14 cellular contexts compared by ENCODE assay signal in the genomic region with DNA sequence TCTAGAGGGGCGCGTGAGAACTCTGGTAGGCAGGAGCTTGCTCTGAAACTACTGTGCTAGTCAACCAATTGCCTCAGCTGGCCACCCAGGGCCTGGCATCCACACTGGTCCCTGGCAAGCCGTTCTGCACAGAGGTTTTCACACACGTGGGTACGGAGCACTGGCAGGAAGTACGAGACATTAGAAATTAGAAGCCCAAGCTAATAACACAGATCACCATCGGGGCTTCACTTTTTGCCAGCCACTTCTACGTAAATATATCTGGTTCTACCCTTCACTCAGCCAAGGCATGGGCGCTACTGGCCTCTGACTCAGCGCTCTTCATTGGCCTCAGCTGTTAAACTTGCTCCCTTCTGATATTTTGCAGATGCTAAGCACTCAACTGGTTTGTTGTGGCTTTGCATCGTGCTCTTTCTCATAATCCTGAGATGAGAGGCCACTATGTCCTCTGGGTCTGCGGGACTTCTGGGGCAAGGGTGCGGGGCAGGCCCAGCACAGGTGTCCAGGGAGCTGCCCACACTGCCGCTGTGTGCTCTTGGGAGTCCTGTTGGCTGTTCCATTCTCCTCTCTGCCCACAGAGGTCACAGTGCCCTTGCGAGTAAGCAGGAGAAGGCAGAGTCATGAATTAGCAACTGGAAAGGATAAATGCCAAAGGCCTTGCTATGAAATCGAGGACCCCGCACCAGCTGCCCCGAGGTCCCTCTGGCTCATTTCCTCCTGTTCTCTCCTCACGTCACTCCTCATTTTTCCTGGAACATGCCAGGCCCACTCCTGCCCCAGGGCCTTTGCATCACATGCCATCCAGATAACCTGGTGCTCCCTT. TPM values are rescaled to one million over a fixed set of nuclear protein-coding genes. Genes with fewer than 3 reads are reported as not detected.
DNase-seq lines count a peak whose midpoint lies in the region; ATAC-seq, FAIRE-seq and TF ChIP-seq lines count a peak whose summit lies in the region.
"Had no signal": no experiment of that assay in that cellular context is flagged by ENCODE, and none has a peak within 500 bp of the region (broad histone marks: within the 10 kb centered on the region; RNA-seq: fewer than 3 reads in every experiment).

No MANE protein-coding gene starts in this region.

- no peaks in the 10 kb centered on the region for H3K4me1 Mint-ChIP-seq in activated CD4-positive, alpha-beta memory T cell treated with anti-CD3 and anti-CD28 coated beads for 36 hours (ENCODE audit: low read depth)
- H3K4me1 Mint-ChIP-seq: activated T-helper 17 cell treated with anti-CD3 and anti-CD28 coated beads, Interleukin-2, amount 50 U/mL, for 72 hours; CD8-positive, alpha-beta memory T cell; immature natural killer cell had no signal

- no peak for TF ChIP-seq EP300 in gastroesophageal sphincter (IDR thresholded peaks at IDR 0.05)

- FAIRE-seq in endothelial cell of umbilical vein (lab: Jason Lieb, UNC), result peak; percentile 43
- FAIRE-seq: TTC549 had no signal

- H3K9ac ChIP-seq in endothelial cell of umbilical vein (replicated peaks; ENCODE audit: extremely low read depth, insufficient read depth, low read length), result no peak overlapping the region

- H3K36me3 ChIP-seq in BE2C (no peaks in the 10 kb centered on the region), endothelial cell of umbilical vein (ENCODE audit: control insufficient read depth in 2 of 2, extremely low read depth in 1 of 2, insufficient read depth in 2 of 2, low read length in 2 of 2) (no peaks in the 10 kb centered on the region), gastroesophageal sphincter (no peaks in the 10 kb centered on the region)

- no peak overlapping the region for H3K4me2 ChIP-seq in endothelial cell of umbilical vein (ENCODE audit: insufficient read depth, low read length)

- TF ChIP-seq POLR2A in endothelial cell of umbilical vein (IDR thresholded peaks at IDR 0.05; ENCODE audit: low read depth, low read length) (no peak), gastroesophageal sphincter (IDR thresholded peaks at IDR 0.05) (no peak)

- no peak overlapping the region for H2AFZ ChIP-seq in endothelial cell of umbilical vein (ENCODE audit: low read depth, low read length)

- H3K36me3 Mint-ChIP-seq in activated CD4-positive, alpha-beta memory T cell treated with anti-CD3 and anti-CD28 coated beads for 36 hours, result no peaks in the 10 kb centered on the region
- H3K36me3 Mint-ChIP-seq: CD8-positive, alpha-beta memory T cell; immature natural killer cell had no signal

- DNase-seq in BE2C (peak; percentile 39), NCI-H226 (peak; percentile 70), endothelial cell of umbilical vein (ENCODE audit: low read depth, low spot score) (peak; percentile 33), myocyte (ENCODE audit: low read depth) (peak; percentile 98), NOMO-1 (lab: John Stamatoyannopoulos, UW; ENCODE audit: unreplicated experiment in 2 of 2) (no peak), NCI-H2107 (lab: John Stamatoyannopoulos, UW) (no peak)
- no peak for DNase-seq in activated CD4-positive, alpha-beta memory T cell treated with anti-CD3 and anti-CD28 coated beads for 36 hours
- DNase-seq: CD8-positive, alpha-beta memory T cell; cortex of kidney; immature natural killer cell; NCI-H510A had no signal

- CTCF ChIA-PET in endothelial cell of umbilical vein (lab: Charles Lee), result interaction anchor here (0.8 to 2.4 kb wide), 9 partner anchors 9 to 83 kb away, joined by 3 to 16 read pairs (median 4); a partner anchor contains a TSS
- CTCF ChIA-PET in activated CD4-positive, alpha-beta memory T cell treated with anti-CD3 and anti-CD28 coated beads for 36 hours (lab: Charles Lee), result no interaction called here

- 71 to 80% methylated on average over 12 to 15 of the region's 19 CpGs for WGBS in gastroesophageal sphincter (ENCODE audit: low coverage in 1 of 2), 2 donors

- H3K27ac ChIP-seq in endothelial cell of umbilical vein (ENCODE audit: insufficient read depth, low read depth, low read length), result peak overlapping the region; percentile 39
- peak overlapping the region in 1 of 4 donors; percentile 53 for H3K27ac ChIP-seq in gastroesophageal sphincter

- no peak for ATAC-seq in gastroesophageal sphincter
- ATAC-seq: activated T-helper 17 cell treated with anti-CD3 and anti-CD28 coated beads, Interleukin-2, amount 50 U/mL, for 72 hours had no signal

- no peaks in the 10 kb centered on the region for H3K79me2 ChIP-seq in endothelial cell of umbilical vein (ENCODE audit: control insufficient read depth, insufficient read depth, low read length)

- H3K4me3 Mint-ChIP-seq in activated CD4-positive, alpha-beta memory T cell treated with anti-CD3 and anti-CD28 coated beads for 36 hours, result no peak overlapping the region
- H3K4me3 Mint-ChIP-seq: activated T-helper 17 cell treated with anti-CD3 and anti-CD28 coated beads, Interleukin-2, amount 50 U/mL, for 72 hours; CD8-positive, alpha-beta memory T cell; immature natural killer cell had no signal

- H3K9me1 ChIP-seq in endothelial cell of umbilical vein (replicated peaks; ENCODE audit: control insufficient read depth, extremely low read depth, insufficient read depth, low read length), result no peaks in the 10 kb centered on the region

- H3K4me1 ChIP-seq in BE2C, result peaks cover 28% of the 10 kb centered on the region
- peaks cover 44% of the 10 kb centered on the region for H3K4me1 ChIP-seq in endothelial cell of umbilical vein (ENCODE audit: control insufficient read depth, extremely low read depth, insufficient read depth, low read length)
- H3K4me1 ChIP-seq in gastroesophageal sphincter, result peaks cover 0 to 45% (median 10%) of the 10 kb centered on the region in 3 donors

- H4K20me1 ChIP-seq in endothelial cell of umbilical vein (replicated peaks; ENCODE audit: control insufficient read depth, extremely low read depth, insufficient read depth, low read length), result no peaks in the 10 kb centered on the region

- TF ChIP-seq CTCF in BE2C (IDR thresholded peaks at IDR 0.05; ENCODE audit: low read depth, low read length), result no peak
- no peak for TF ChIP-seq CTCF in endothelial cell of umbilical vein (IDR thresholded peaks at IDR 0.05; ENCODE audit: extremely low read depth in 1 of 2, insufficient read depth in 1 of 2, low read depth in 1 of 2, low read length in 2 of 2)
- no peak for TF ChIP-seq CTCF in gastroesophageal sphincter (IDR thresholded peaks at IDR 0.05)

- BruUV-seq in endothelial cell of umbilical vein (replicated peaks; lab: Mats Ljungman, UMichigan), result no TSS peak

- H3K27me3 ChIP-seq in BE2C, result no peaks in the 10 kb centered on the region
- no peaks in the 10 kb centered on the region for H3K27me3 ChIP-seq in endothelial cell of umbilical vein (ENCODE audit: control insufficient read depth in 2 of 2, insufficient read depth in 2 of 2, low read length in 2 of 2)
- no peaks in the 10 kb centered on the region for H3K27me3 ChIP-seq in gastroesophageal sphincter

- H3K27me3 Mint-ChIP-seq in activated CD4-positive, alpha-beta memory T cell treated with anti-CD3 and anti-CD28 coated beads for 36 hours, result no peaks in the 10 kb centered on the region
- H3K27me3 Mint-ChIP-seq: activated T-helper 17 cell treated with anti-CD3 and anti-CD28 coated beads, Interleukin-2, amount 50 U/mL, for 72 hours had no signal

- dilution Hi-C loops in endothelial cell of umbilical vein (cut with MboI; ENCODE audit: extremely low pct_ligation_motif_present, low sequenced_read_pairs), result no loop called here

- intact Hi-C loops in endothelial cell of umbilical vein (cut with micrococcal nuclease), result no loop called here
- intact Hi-C loops in activated CD4-positive, alpha-beta memory T cell treated with anti-CD3 and anti-CD28 coated beads for 36 hours (cut with micrococcal nuclease), result no loop called here

- H3K9me3 Mint-ChIP-seq in activated CD4-positive, alpha-beta memory T cell treated with anti-CD3 and anti-CD28 coated beads for 36 hours, result no peaks in the 10 kb centered on the region
- H3K9me3 Mint-ChIP-seq: activated T-helper 17 cell treated with anti-CD3 and anti-CD28 coated beads, Interleukin-2, amount 50 U/mL, for 72 hours; CD8-positive, alpha-beta memory T cell; immature natural killer cell had no signal

- H3K27ac Mint-ChIP-seq in activated CD4-positive, alpha-beta memory T cell treated with anti-CD3 and anti-CD28 coated beads for 36 hours, result no peak overlapping the region
- H3K27ac Mint-ChIP-seq: activated T-helper 17 cell treated with anti-CD3 and anti-CD28 coated beads, Interleukin-2, amount 50 U/mL, for 72 hours; CD8-positive, alpha-beta memory T cell; immature natural killer cell had no signal

- H3K4me3 ChIP-seq in BE2C (ENCODE audit: low read depth, low read length), result no peak overlapping the region
- H3K4me3 ChIP-seq in endothelial cell of umbilical vein (replicated peaks in 1 of 3; ENCODE audit: insufficient read depth in 1 of 3, low read depth in 1 of 3, low read length in 3 of 3), result no peak overlapping the region
- no peak overlapping the region for H3K4me3 ChIP-seq in gastroesophageal sphincter

- POLR2A ChIA-PET in endothelial cell of umbilical vein (lab: Charles Lee), result interaction anchor here (0.9 to 3.0 kb wide), 4 partner anchors 34 to 83 kb away, joined by 3 to 48 read pairs (median 6); a partner anchor contains a TSS
- POLR2A ChIA-PET in activated CD4-positive, alpha-beta memory T cell treated with anti-CD3 and anti-CD28 coated beads for 36 hours (lab: Charles Lee), result no interaction called here

- H3K9me3 ChIP-seq in BE2C (no peaks in the 10 kb centered on the region), endothelial cell of umbilical vein (replicated peaks; ENCODE audit: control insufficient read depth, insufficient read depth, low read length) (no peaks in the 10 kb centered on the region), gastroesophageal sphincter (no peaks in the 10 kb centered on the region)

RNA-seq across cellular contexts. Expression of a gene that starts 35.1 kb away (rescaled TPM):
- polyA plus RNA-seq in BE2C (2012; ENCODE audit: insufficient read depth, insufficient read length, low read depth), result 983 TPM
- 236 and 257 TPM in 2 replicates for total RNA-seq in endothelial cell of umbilical vein
- 151 and 172 TPM in 2 replicates for polyA plus RNA-seq in endothelial cell of umbilical vein
- polyA plus RNA-seq in endothelial cell of umbilical vein (2011; cell fraction: cytosol; rRNA removed), result 116 and 136 TPM in 2 replicates
- polyA plus RNA-seq in endothelial cell of umbilical vein (2011; cell fraction: nucleus; rRNA removed), result 623 and 766 TPM in 2 replicates
- 223 and 272 TPM in 2 replicates for polyA plus RNA-seq in endothelial cell of umbilical vein (2012)
- polyA minus RNA-seq in endothelial cell of umbilical vein, result 335 and 379 TPM in 2 replicates
- polyA minus RNA-seq in endothelial cell of umbilical vein (2011; cell fraction: cytosol; rRNA and poly(A)+ RNA removed), result 333 TPM
- 297 and 352 TPM in 2 replicates for polyA minus RNA-seq in endothelial cell of umbilical vein (2011; cell fraction: nucleus; rRNA and poly(A)+ RNA removed)
- total RNA-seq in myocyte, result 211 and 302 TPM in 2 replicates
- polyA plus RNA-seq in myocyte (2012), result 273 TPM
- 100 to 1,000 TPM in 2 of 4 donors, 10 to 100 TPM in 2; 68.5 to 295 (median 130) TPM for total RNA-seq in gastroesophageal sphincter
- total RNA-seq in activated CD4-positive, alpha-beta memory T cell treated with anti-CD3 and anti-CD28 coated beads for 36 hours, result 100 to 1,000 TPM; 196 to 208 TPM

RNA-seq across cellular contexts. Expression of a gene that starts 57.5 kb away (rescaled TPM):
- 49.8 TPM for polyA plus RNA-seq in BE2C (2012; ENCODE audit: insufficient read depth, insufficient read length, low read depth)
- total RNA-seq in endothelial cell of umbilical vein, result 44.5 and 48.0 TPM in 2 replicates
- polyA plus RNA-seq in endothelial cell of umbilical vein, result 58.9 and 62.7 TPM in 2 replicates
- 44.7 and 47.0 TPM in 2 replicates for polyA plus RNA-seq in endothelial cell of umbilical vein (2011; cell fraction: cytosol; rRNA removed)
- polyA plus RNA-seq in endothelial cell of umbilical vein (2011; cell fraction: nucleus; rRNA removed), result 48.2 and 60.0 TPM in 2 replicates
- polyA plus RNA-seq in endothelial cell of umbilical vein (2012), result 44.4 and 45.2 TPM in 2 replicates
- 112 and 122 TPM in 2 replicates for polyA minus RNA-seq in endothelial cell of umbilical vein
- 15.7 TPM for polyA minus RNA-seq in endothelial cell of umbilical vein (2011; cell fraction: cytosol; rRNA and poly(A)+ RNA removed)
- 33.9 and 40.7 TPM in 2 replicates for polyA minus RNA-seq in endothelial cell of umbilical vein (2011; cell fraction: nucleus; rRNA and poly(A)+ RNA removed)
- 78.1 and 129 TPM in 2 replicates for total RNA-seq in myocyte
- 114 TPM for polyA plus RNA-seq in myocyte (2012)
- 10 to 100 TPM; 16.2 to 29.3 (median 24.3) TPM for total RNA-seq in gastroesophageal sphincter
- total RNA-seq in activated CD4-positive, alpha-beta memory T cell treated with anti-CD3 and anti-CD28 coated beads for 36 hours, result 10 to 100 TPM; 24.2 to 25.2 TPM

Comparison
In these comparisons a context has a peak if more than half of its experiments do, and no peak if none do; other contexts are left out.
1. DNase-seq: peak in BE2C (single experiment), NCI-H226 (single experiment), endothelial cell of umbilical vein (single experiment) and myocyte (single experiment); none in NOMO-1 (0 of 2), activated CD4-positive, alpha-beta memory T cell treated with anti-CD3 and anti-CD28 coated beads for 36 hours (single experiment) and NCI-H2107 (single experiment).